Comparison of ENCODE assay signal across 9 cellular contexts in genomic region chr18:7950380-7951143, GRCh38.
A peak's percentile ranks its signal among the peaks of the same experiment; 100 is the strongest.
DNase-seq lines count a peak whose midpoint lies in the region; ATAC-seq, FAIRE-seq and TF ChIP-seq lines count a peak whose summit lies in the region.
"Had no signal": no experiment of that assay in that cellular context is flagged by ENCODE, and none has a peak within 500 bp of the region (broad histone marks: within the 10 kb centered on the region; RNA-seq: fewer than 3 reads in every experiment).

No MANE protein-coding gene starts in this region.

- H2AK5ac ChIP-seq in H9 (ENCODE audit: insufficient read length, low read length): no peak overlapping the region

- no peak overlapping the region for H4K8ac ChIP-seq in H9 (replicated peaks; ENCODE audit: insufficient read length, low read depth, low read length)

- H2BK20ac ChIP-seq in H9 (ENCODE audit: low read depth, low read length, poor library complexity, severe bottlenecking): no peak overlapping the region

- H3K18ac ChIP-seq in H9 (ENCODE audit: insufficient read length, low read depth, low read length): no peak overlapping the region

- no peak overlapping the region for H3K4me3 ChIP-seq in hepatocyte

- H3K4me2 ChIP-seq in hepatocyte: no peak overlapping the region
- H3K4me2 ChIP-seq in H9 (ENCODE audit: insufficient read depth, insufficient read length, low read length): no peak overlapping the region

- H3K4me3 Mint-ChIP-seq in activated T-cell treated with anti-CD3 and anti-CD28 coated beads, Interleukin-2, amount 50 U/mL, for 4 hours: no peak overlapping the region
- H3K4me3 Mint-ChIP-seq in H9: no peak overlapping the region

- in situ Hi-C loops in ACHN (cut with HindIII; ENCODE audit: low pct_ligation_motif_present, low pct_unique_long_range_greater_than_20kb, low sequenced_read_pairs): no loop called here

- no peak overlapping the region for H3K27ac Mint-ChIP-seq in H9

- H3K27me3 ChIP-seq in hepatocyte (no peaks in the 10 kb centered on the region), H9 (ENCODE audit: insufficient read depth, low read length) (no peaks in the 10 kb centered on the region)

- H3K36me3 Mint-ChIP-seq in activated T-cell treated with anti-CD3 and anti-CD28 coated beads, Interleukin-2, amount 50 U/mL, for 4 hours (ENCODE audit: insufficient read depth): no peaks in the 10 kb centered on the region
- H3K36me3 Mint-ChIP-seq in H9 (ENCODE audit: insufficient read depth in 1 of 3, low read depth in 3 of 3): no peaks in the 10 kb centered on the region; a peak in 1 of 7 replicates

- peak; percentile 68 to 72 for ATAC-seq in activated T-cell treated with anti-CD3 and anti-CD28 coated beads, Interleukin-2, amount 50 U/mL, for 4 hours
- ATAC-seq in GM18870 (IDR thresholded peaks at IDR 0.05; ENCODE audit: unreplicated experiment): no peak
- no peak for ATAC-seq in HG03280 (IDR thresholded peaks at IDR 0.05; ENCODE audit: unreplicated experiment)

- no peak overlapping the region for H2BK15ac ChIP-seq in H9 (ENCODE audit: low read depth, low read length)

- H3K27me3 Mint-ChIP-seq in activated T-cell treated with anti-CD3 and anti-CD28 coated beads, Interleukin-2, amount 50 U/mL, for 4 hours (ENCODE audit: low read depth): no peaks in the 10 kb centered on the region
- H3K27me3 Mint-ChIP-seq in H9 (ENCODE audit: low read depth): no peaks in the 10 kb centered on the region

- no peak overlapping the region for H3K23ac ChIP-seq in H9 (ENCODE audit: insufficient read length, low read depth, low read length)

- no peaks in the 10 kb centered on the region for H3K9me3 Mint-ChIP-seq in activated T-cell treated with anti-CD3 and anti-CD28 coated beads, Interleukin-2, amount 50 U/mL, for 4 hours
- H3K9me3 Mint-ChIP-seq in H9: no peaks in the 10 kb centered on the region

- no peak overlapping the region for H3K4ac ChIP-seq in H9 (ENCODE audit: low read depth, low read length)

- no peaks in the 10 kb centered on the region for H3K79me1 ChIP-seq in H9 (ENCODE audit: insufficient read depth, low read depth, low read length, poor library complexity, severe bottlenecking)

- H2BK120ac ChIP-seq in H9 (ENCODE audit: low read depth, low read length, poor library complexity, severe bottlenecking): no peak overlapping the region

- no peak overlapping the region for H4K5ac ChIP-seq in H9 (ENCODE audit: insufficient read length, low read depth, low read length)

- TF ChIP-seq CTCF in hepatocyte (IDR thresholded peaks at IDR 0.05; ENCODE audit: poor library complexity) (no peak), H9 (conservative IDR thresholded peaks at IDR 0.05) (no peak)

- H3K27ac ChIP-seq in hepatocyte: peak overlapping the region; percentile 59
- no peak overlapping the region for H3K27ac ChIP-seq in H9 (ENCODE audit: insufficient read length, low read depth, low read length)

- H3K9me3 ChIP-seq in hepatocyte (ENCODE audit: low read depth) (no peaks in the 10 kb centered on the region), H9 (ENCODE audit: control insufficient read depth, low read depth, low read length) (no peaks in the 10 kb centered on the region)

- no peak overlapping the region for H3K9ac ChIP-seq in H9 (ENCODE audit: extremely low read depth, insufficient read length, low read length)

- no peak overlapping the region for H2BK12ac ChIP-seq in H9 (ENCODE audit: insufficient read length, low read depth, low read length)

- WGBS in hepatocyte (ENCODE audit: low lambda C conversion rate, missing lambda C conversion rate): 89% methylated on average over 6 of the region's 6 CpGs
- no CpG with 5 or more reads among the region's 6 CpGs for WGBS in H9 (ENCODE audit: extremely low coverage, insufficient read length, low lambda C conversion rate)

- H2BK5ac ChIP-seq in H9 (ENCODE audit: insufficient read length, low read length): no peak overlapping the region

- H4K91ac ChIP-seq in H9 (ENCODE audit: insufficient read length, low read depth, low read length): no peak overlapping the region

- FAIRE-seq in H54 (lab: Jason Lieb, UNC): peak; percentile 98

- H3K4me1 Mint-ChIP-seq in activated T-cell treated with anti-CD3 and anti-CD28 coated beads, Interleukin-2, amount 50 U/mL, for 4 hours (ENCODE audit: low read depth): peaks cover 16% of the 10 kb centered on the region
- peaks cover 8 to 9% of the 10 kb centered on the region in 2 experiments; a peak in 3 of 4 replicates for H3K4me1 Mint-ChIP-seq in H9

- H3K79me2 ChIP-seq in hepatocyte (no peaks in the 10 kb centered on the region), H9 (ENCODE audit: insufficient read depth, low read length) (no peaks in the 10 kb centered on the region)

- no peaks in the 10 kb centered on the region for H3K36me3 ChIP-seq in hepatocyte (replicated peaks; ENCODE audit: insufficient read depth, low read depth)

- no peak overlapping the region for H3T11ph ChIP-seq in H9 (ENCODE audit: low read length)

- H3K14ac ChIP-seq in H9 (ENCODE audit: insufficient read depth, low read length): no peak overlapping the region

- H4K20me1 ChIP-seq in hepatocyte (ENCODE audit: insufficient read depth, poor library complexity, severe bottlenecking) (no peaks in the 10 kb centered on the region), H9 (ENCODE audit: control insufficient read depth, insufficient read depth, insufficient read length) (no peaks in the 10 kb centered on the region)

- TF ChIP-seq POLR2A in H54 (IDR thresholded peaks at IDR 0.05; ENCODE audit: low read depth, low read length): no peak

- no peaks in the 10 kb centered on the region for H3K23me2 ChIP-seq in H9 (ENCODE audit: insufficient read length, low read depth, low read length, poor library complexity, severe bottlenecking)

- no peak overlapping the region for H3K56ac ChIP-seq in H9 (ENCODE audit: insufficient read length, low read depth, low read length)

- DNase-seq in ACHN (peak; percentile 72), H54 (ENCODE audit: insufficient read length, low spot score) (peak; percentile 59), hepatocyte (ENCODE audit: low spot score) (peak; percentile 59), medulla oblongata (ENCODE audit: extremely low spot score) (no peak), H9 (no peak)
- peak; percentile 7 for DNase-seq in activated T-cell treated with anti-CD3 and anti-CD28 coated beads, Interleukin-2, amount 50 U/mL, for 4 hours
- DNase-seq: T1000 had no signal

- H3K4me1 ChIP-seq in hepatocyte (ENCODE audit: insufficient read depth) (peaks cover 7% of the 10 kb centered on the region), H9 (ENCODE audit: insufficient read depth, low read length) (peaks cover 5% of the 10 kb centered on the region; the same call in 1 of the 2 replicates)

- H2AFZ ChIP-seq in hepatocyte: no peak overlapping the region
- H2AFZ ChIP-seq in H9 (ENCODE audit: low read length): no peak overlapping the region

- H3K9me2 ChIP-seq in hepatocyte (replicated peaks; ENCODE audit: insufficient read depth): no peaks in the 10 kb centered on the region

Comparison
In these comparisons a context has a peak if more than half of its experiments do, and no peak if none do; other contexts are left out.
1. DNase-seq: peak in ACHN (single experiment), H54 (single experiment), activated T-cell treated with anti-CD3 and anti-CD28 coated beads, Interleukin-2, amount 50 U/mL, for 4 hours (single experiment) and hepatocyte (single experiment); none in medulla oblongata (single experiment) and H9 (single experiment).
2. ATAC-seq: peak in activated T-cell treated with anti-CD3 and anti-CD28 coated beads, Interleukin-2, amount 50 U/mL, for 4 hours (2 of 2); none in GM18870 (single experiment) and HG03280 (single experiment).